ENCODE assay signal across 10 cellular contexts in the genomic region with DNA sequence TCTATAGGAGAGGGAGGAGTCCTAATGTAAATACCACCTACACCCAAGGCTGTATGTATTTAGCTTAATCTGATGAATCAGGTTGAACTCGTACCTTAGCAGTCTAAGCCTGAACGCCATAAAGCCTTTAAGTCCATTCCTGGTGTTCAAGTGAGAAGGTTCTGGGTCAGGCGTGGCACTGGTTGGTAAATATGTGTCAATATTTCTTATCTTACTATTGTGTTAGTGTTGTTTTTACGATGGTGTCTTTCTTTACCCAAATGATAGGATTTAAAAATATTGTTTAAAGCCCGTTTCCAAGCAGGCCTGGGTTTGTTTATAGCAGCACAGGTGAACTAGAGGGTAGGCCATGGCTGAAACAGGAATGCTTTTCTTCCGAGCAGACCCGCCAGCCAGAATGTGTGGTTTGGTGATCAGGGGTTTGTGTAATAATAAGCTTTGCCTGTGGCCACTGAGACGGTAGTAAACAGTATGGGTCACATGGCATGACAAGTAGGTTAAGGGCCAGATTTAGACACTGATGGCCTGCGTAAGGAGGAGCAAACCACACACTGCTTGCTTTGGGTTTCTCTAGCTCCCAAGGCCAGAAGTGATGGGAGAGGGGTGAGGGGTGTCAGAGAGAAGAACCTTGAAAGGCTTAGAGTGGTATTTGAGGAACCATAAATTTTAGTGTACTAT. TPM values are rescaled to one million over a fixed set of nuclear protein-coding genes. Genes with fewer than 3 reads are reported as not detected.
A peak's percentile ranks its signal among the peaks of the same experiment; 100 is the strongest.
DNase-seq lines count a peak whose midpoint lies in the region; ATAC-seq, FAIRE-seq and TF ChIP-seq lines count a peak whose summit lies in the region.
"Had no signal": no experiment of that assay in that cellular context is flagged by ENCODE, and none has a peak within 500 bp of the region (broad histone marks: within the 10 kb centered on the region; RNA-seq: fewer than 3 reads in every experiment).

No MANE protein-coding gene starts in this region.

- peak overlapping the region; percentile 61 to 63 for H3K9ac ChIP-seq in mucosa of rectum (ENCODE audit: low read depth in 1 of 2, low read length in 2 of 2)

- H3K4me1 ChIP-seq in mucosa of rectum (ENCODE audit: control insufficient read depth in 2 of 2, insufficient read depth in 2 of 2, low read length in 2 of 2): peaks cover 24 to 29% of the 10 kb centered on the region in 2 donors

- peaks cover 3 to 10% of the 10 kb centered on the region in 2 donors for H3K36me3 Mint-ChIP-seq in CD14-positive monocyte

- H3K9me3 Mint-ChIP-seq in CD14-positive monocyte: no peaks in the 10 kb centered on the region

- no peaks in the 10 kb centered on the region for H3K9me3 ChIP-seq in mucosa of rectum (ENCODE audit: control insufficient read depth in 2 of 2, low read length in 2 of 2)

- no peaks in the 10 kb centered on the region for H3K27me3 Mint-ChIP-seq in CD14-positive monocyte (ENCODE audit: low read depth in 3 of 3)

- peak overlapping the region; percentile 81 to 89 for H3K27ac ChIP-seq in mucosa of rectum (ENCODE audit: low read depth in 2 of 2, low read length in 2 of 2)
- H3K27ac ChIP-seq: C4-2B had no signal

- no peak for FAIRE-seq in bronchial epithelial cell (lab: Jason Lieb, UNC)

- no peak overlapping the region for H3K4me3 ChIP-seq in bronchial epithelial cell (ENCODE audit: low read depth, low read length)
- peak overlapping the region in 1 of 2 donors; percentile 42 for H3K4me3 ChIP-seq in mucosa of rectum (ENCODE audit: low read length in 2 of 2)

- peaks cover 49% of the 10 kb centered on the region for H3K4me1 Mint-ChIP-seq in CD14-positive monocyte

- DNase-seq in CD14-positive monocyte (ENCODE audit: low spot score) (no peak), M059J (ENCODE audit: low read depth) (peak; percentile 69), bronchial epithelial cell (ENCODE audit: low read depth) (peak; percentile 84), COLO829 (ENCODE audit: low spot score) (no peak), mucosa of gallbladder (ENCODE audit: low spot score) (no peak), DMS53 (lab: John Stamatoyannopoulos, UW) (no peak)
- DNase-seq: NCI-H1417 treated with DMSO at 0.1 percent for 48 hours had no signal

- no peak for ATAC-seq in HG02970 (IDR thresholded peaks at IDR 0.05; ENCODE audit: low FRiP score, unreplicated experiment)

- intact Hi-C loops in CD14-positive monocyte (cut with micrococcal nuclease): loop anchor here in 1 of 2 donors (5.0 kb wide), 1 partner anchor 58 kb away; a partner anchor contains a TSS

- no peaks in the 10 kb centered on the region for H3K36me3 ChIP-seq in bronchial epithelial cell (ENCODE audit: control insufficient read depth, insufficient read depth, low read length)
- H3K36me3 ChIP-seq in mucosa of rectum (ENCODE audit: control insufficient read depth in 2 of 2, insufficient read depth in 2 of 2, low read length in 2 of 2): peaks cover 3 to 4% of the 10 kb centered on the region in 2 donors

- TF ChIP-seq CTCF in CD14-positive monocyte (IDR thresholded peaks at IDR 0.05): no peak
- no peak for TF ChIP-seq CTCF in bronchial epithelial cell (IDR thresholded peaks at IDR 0.05; ENCODE audit: insufficient read depth, low read length, severe bottlenecking)

- H3K27me3 ChIP-seq in bronchial epithelial cell (ENCODE audit: control insufficient read depth, insufficient read depth, low read length) (no peaks in the 10 kb centered on the region), mucosa of rectum (ENCODE audit: control insufficient read depth in 2 of 2, insufficient read depth in 2 of 2, low read length in 2 of 2) (no peaks in the 10 kb centered on the region)

- H3K27ac Mint-ChIP-seq in CD14-positive monocyte: peak overlapping the region; percentile 76 to 90 (median 85)

- H3K4me3 Mint-ChIP-seq in CD14-positive monocyte: peak overlapping the region in 1 of 2 donors; percentile 5

RNA-seq across cellular contexts. Expression of a gene that starts 3.3 kb away (rescaled TPM):
- polyA plus RNA-seq in CD14-positive monocyte: 1 to 10 TPM; 7.2 to 8.4 TPM
- total RNA-seq in M059J (2014; rRNA removed; shearing (Covaris generic)): 29.1 and 48.8 TPM in 2 replicates
- total RNA-seq in bronchial epithelial cell (13.7 and 14.5 TPM in 2 replicates), mucosa of gallbladder (106 TPM)

RNA-seq across cellular contexts. Expression of a gene that starts 54.3 kb away (rescaled TPM):
- 100 to 1,000 TPM; 262 to 338 TPM for polyA plus RNA-seq in CD14-positive monocyte
- total RNA-seq in M059J (2014; rRNA removed; shearing (Covaris generic)): 77.5 and 109 TPM in 2 replicates
- 102 and 103 TPM in 2 replicates for total RNA-seq in bronchial epithelial cell
- 94.3 TPM for total RNA-seq in mucosa of gallbladder

RNA-seq across cellular contexts. Expression of a gene that starts 55.6 kb away (rescaled TPM):
- not detected for polyA plus RNA-seq in CD14-positive monocyte
- total RNA-seq in M059J (2014; rRNA removed; shearing (Covaris generic)): 4.8 and 8.9 TPM in 2 replicates
- 3.9 and 5.0 TPM in 2 replicates for total RNA-seq in bronchial epithelial cell
- 74.7 TPM for total RNA-seq in mucosa of gallbladder

RNA-seq across cellular contexts. Expression of a gene that starts 56.6 kb away (rescaled TPM):
- 10 to 100 TPM; 11.8 to 13.6 TPM for polyA plus RNA-seq in CD14-positive monocyte
- 14.9 and 22.7 TPM in 2 replicates for total RNA-seq in M059J (2014; rRNA removed; shearing (Covaris generic))
- total RNA-seq in bronchial epithelial cell (16.3 and 25.3 TPM in 2 replicates), mucosa of gallbladder (158 TPM)

Comparison
In these comparisons a context has a peak if more than half of its experiments do, and no peak if none do; other contexts are left out.
1. DNase-seq: peak in M059J (single experiment) and bronchial epithelial cell (single experiment); none in CD14-positive monocyte (single experiment), COLO829 (single experiment), mucosa of gallbladder (single experiment) and DMS53 (single experiment).